In the genomic region with DNA sequence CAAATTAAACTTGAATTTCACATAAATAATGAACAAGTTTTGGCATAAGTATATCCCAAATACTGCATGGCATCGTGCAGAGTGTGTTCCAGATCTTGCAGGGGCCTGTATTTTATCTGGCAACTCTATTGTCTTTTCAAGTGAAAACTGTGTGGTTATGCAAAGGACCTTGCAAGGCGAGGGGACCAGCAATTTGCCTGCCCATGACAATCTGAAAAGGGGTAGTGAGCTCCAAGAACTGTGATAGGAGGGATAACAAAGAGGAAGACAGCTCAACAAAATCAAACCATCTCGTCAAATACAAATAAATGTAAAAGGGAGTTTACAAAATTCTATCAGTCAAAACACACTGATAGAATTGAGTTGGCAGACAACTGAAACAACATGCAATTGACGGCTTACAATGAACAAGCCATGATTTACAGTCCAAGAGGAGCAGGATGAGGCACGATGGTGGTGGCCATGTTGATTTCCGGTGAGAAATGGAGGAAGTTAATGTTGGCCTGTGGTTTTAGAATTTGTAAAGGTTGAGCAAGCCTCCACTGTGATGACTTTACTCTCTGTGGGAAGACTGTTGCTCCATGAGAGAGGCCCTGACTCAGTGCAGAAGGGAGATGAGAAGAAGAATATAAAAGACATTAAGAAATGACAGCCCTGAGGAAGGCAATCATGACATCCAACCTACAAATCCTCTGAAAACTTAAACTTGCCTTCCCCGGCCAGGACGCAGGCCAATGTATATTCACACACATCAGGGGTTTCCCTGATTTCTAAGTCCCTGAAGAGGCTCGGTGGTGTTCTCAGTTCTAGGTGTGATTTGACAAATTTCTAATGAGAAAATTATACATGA, we compare ENCODE assay signal across 9 cellular contexts.
DNase-seq lines count a peak whose midpoint lies in the region; ATAC-seq and TF ChIP-seq lines count a peak whose summit lies in the region.
"Had no signal": no experiment of that assay in that cellular context is flagged by ENCODE, and none has a peak within 500 bp of the region (broad histone marks: within the 10 kb centered on the region; RNA-seq: fewer than 3 reads in every experiment).

No MANE protein-coding gene starts in this region.

- peak overlapping the region; percentile 43 for H3K4me2 ChIP-seq in DOHH2 (ENCODE audit: low read length)

- H3K4me3 Mint-ChIP-seq in activated CD4-positive, alpha-beta T cell treated with anti-CD3 and anti-CD28 coated beads for 36 hours = peak overlapping the region; percentile 31
- H3K4me3 Mint-ChIP-seq in stimulated activated memory B cell treated with anti-CD40 and anti-IgM and Interleukin-4, amounts not matched to agents 10 μg/mL and 1 μg/mL and 100 μg/mL, for 72 hours = peak overlapping the region; percentile 41
- H3K4me3 Mint-ChIP-seq: nephron had no signal

- intact Hi-C loops in activated CD4-positive, alpha-beta T cell treated with anti-CD3 and anti-CD28 coated beads for 36 hours (cut with DNase I, micrococcal nuclease) = loop anchor here in 1 of 2 experiments (2.0 to 5.0 kb wide), 2 partner anchors 35 to 133 kb away; partner anchors contain the start of gene ADSS2

- ATAC-seq in GM19463 (IDR thresholded peaks at IDR 0.05; ENCODE audit: unreplicated experiment) (peak; percentile 67), HG03457 (IDR thresholded peaks at IDR 0.05; ENCODE audit: unreplicated experiment) (peak; percentile 72)
- ATAC-seq in activated CD4-positive, alpha-beta T cell treated with anti-CD3 and anti-CD28 coated beads for 36 hours = peak; percentile 94
- peak; percentile 89 for ATAC-seq in stimulated activated memory B cell treated with anti-CD40 and anti-IgM and Interleukin-4, amounts not matched to agents 10 μg/mL and 1 μg/mL and 100 μg/mL, for 72 hours

- H3K36me3 Mint-ChIP-seq in activated CD4-positive, alpha-beta T cell treated with anti-CD3 and anti-CD28 coated beads for 36 hours (ENCODE audit: low read depth) = peaks cover 2% of the 10 kb centered on the region
- no peaks in the 10 kb centered on the region for H3K36me3 Mint-ChIP-seq in stimulated activated memory B cell treated with anti-CD40 and anti-IgM and Interleukin-4, amounts not matched to agents 10 μg/mL and 1 μg/mL and 100 μg/mL, for 72 hours

- DNase-seq in activated CD4-positive, alpha-beta T cell treated with anti-CD3 and anti-CD28 coated beads for 36 hours = peak; percentile 78
- DNase-seq in fibroblast of villous mesenchyme (ENCODE audit: low read depth) (peak; percentile 66), NCI-H2081 treated with DMSO at 0.1 percent for 48 hours (lab: John Stamatoyannopoulos, UW) (no peak), LoVo (ENCODE audit: low spot score) (no peak)

- no peaks in the 10 kb centered on the region for H3K9me3 Mint-ChIP-seq in activated CD4-positive, alpha-beta T cell treated with anti-CD3 and anti-CD28 coated beads for 36 hours (ENCODE audit: low read depth)
- no peaks in the 10 kb centered on the region for H3K9me3 Mint-ChIP-seq in stimulated activated memory B cell treated with anti-CD40 and anti-IgM and Interleukin-4, amounts not matched to agents 10 μg/mL and 1 μg/mL and 100 μg/mL, for 72 hours
- H3K9me3 Mint-ChIP-seq: nephron had no signal

- peak overlapping the region; percentile 42 for H3K4me3 ChIP-seq in DOHH2 (ENCODE audit: low read length)
- H3K4me3 ChIP-seq in fibroblast of villous mesenchyme (ENCODE audit: low read depth, low read length) = no peak overlapping the region

- TF ChIP-seq CTCF in DOHH2 (IDR thresholded peaks at IDR 0.05; ENCODE audit: low read depth, low read length, poor library complexity, severe bottlenecking) = no peak
- no peak for TF ChIP-seq CTCF in fibroblast of villous mesenchyme (IDR thresholded peaks at IDR 0.05; ENCODE audit: insufficient read depth, low read depth, low read length)

- H3K27ac ChIP-seq in DOHH2 (ENCODE audit: low read depth, low read length) = peak overlapping the region; percentile 21; the same call in 1 of the 2 replicates

- no peaks in the 10 kb centered on the region for H3K27me3 Mint-ChIP-seq in activated CD4-positive, alpha-beta T cell treated with anti-CD3 and anti-CD28 coated beads for 36 hours
- H3K27me3 Mint-ChIP-seq in stimulated activated memory B cell treated with anti-CD40 and anti-IgM and Interleukin-4, amounts not matched to agents 10 μg/mL and 1 μg/mL and 100 μg/mL, for 72 hours = no peaks in the 10 kb centered on the region

- CTCF ChIA-PET in activated CD4-positive, alpha-beta T cell treated with anti-CD3 and anti-CD28 coated beads for 36 hours (lab: Charles Lee) = no interaction called here

- H3K79me2 ChIP-seq in DOHH2 (ENCODE audit: control insufficient read depth, low read length) = no peaks in the 10 kb centered on the region

- H3F3A ChIP-seq in DOHH2 (ENCODE audit: control insufficient read depth, insufficient read depth) = no peaks in the 10 kb centered on the region

- H3K36me3 ChIP-seq in DOHH2 (ENCODE audit: control insufficient read depth, low read length) = no peaks in the 10 kb centered on the region

- no peaks in the 10 kb centered on the region for H3K9me2 ChIP-seq in DOHH2 (replicated peaks; ENCODE audit: control insufficient read depth, low read length)

- H3K9me3 ChIP-seq in DOHH2 (ENCODE audit: control insufficient read depth, insufficient read depth, low read length) = no peaks in the 10 kb centered on the region

- H3K4me1 Mint-ChIP-seq in activated CD4-positive, alpha-beta T cell treated with anti-CD3 and anti-CD28 coated beads for 36 hours = peaks cover 25% of the 10 kb centered on the region
- peaks cover 11% of the 10 kb centered on the region for H3K4me1 Mint-ChIP-seq in stimulated activated memory B cell treated with anti-CD40 and anti-IgM and Interleukin-4, amounts not matched to agents 10 μg/mL and 1 μg/mL and 100 μg/mL, for 72 hours

- peak overlapping the region; percentile 66 for H3K27ac Mint-ChIP-seq in activated CD4-positive, alpha-beta T cell treated with anti-CD3 and anti-CD28 coated beads for 36 hours
- H3K27ac Mint-ChIP-seq in stimulated activated memory B cell treated with anti-CD40 and anti-IgM and Interleukin-4, amounts not matched to agents 10 μg/mL and 1 μg/mL and 100 μg/mL, for 72 hours = peak overlapping the region; percentile 64
- H3K27ac Mint-ChIP-seq: nephron had no signal

- H3K4me1 ChIP-seq in DOHH2 (ENCODE audit: control insufficient read depth, low read length) = peaks cover 10% of the 10 kb centered on the region

- POLR2A ChIA-PET in activated CD4-positive, alpha-beta T cell treated with anti-CD3 and anti-CD28 coated beads for 36 hours (lab: Charles Lee) = interaction anchor here (0.7 kb wide), 1 partner anchor 1064 kb away, joined by 3 read pairs; the partner anchor contains the start of gene SDCCAG8

- no peaks in the 10 kb centered on the region for H4K20me1 ChIP-seq in DOHH2 (ENCODE audit: control insufficient read depth, insufficient read depth, low read depth, low read length)

- H3K27me3 ChIP-seq in DOHH2 (ENCODE audit: control insufficient read depth, low read length) = no peaks in the 10 kb centered on the region

Comparison
In these comparisons a context has a peak if more than half of its experiments do, and no peak if none do; other contexts are left out.
1. DNase-seq: peak in activated CD4-positive, alpha-beta T cell treated with anti-CD3 and anti-CD28 coated beads for 36 hours (single experiment) and fibroblast of villous mesenchyme (single experiment); none in NCI-H2081 treated with DMSO at 0.1 percent for 48 hours (single experiment) and LoVo (single experiment).
2. Peak in every context shown above with its lines, with median percentiles within 50 percentile points of each other: ATAC-seq.